1 cellular context compared by ENCODE assay signal in genomic region chr19:46346821-46347571, GRCh38.
A peak's percentile ranks its signal among the peaks of the same experiment; 100 is the strongest.
TF ChIP-seq lines count a peak whose summit lies in the region.

A gene with protein sequence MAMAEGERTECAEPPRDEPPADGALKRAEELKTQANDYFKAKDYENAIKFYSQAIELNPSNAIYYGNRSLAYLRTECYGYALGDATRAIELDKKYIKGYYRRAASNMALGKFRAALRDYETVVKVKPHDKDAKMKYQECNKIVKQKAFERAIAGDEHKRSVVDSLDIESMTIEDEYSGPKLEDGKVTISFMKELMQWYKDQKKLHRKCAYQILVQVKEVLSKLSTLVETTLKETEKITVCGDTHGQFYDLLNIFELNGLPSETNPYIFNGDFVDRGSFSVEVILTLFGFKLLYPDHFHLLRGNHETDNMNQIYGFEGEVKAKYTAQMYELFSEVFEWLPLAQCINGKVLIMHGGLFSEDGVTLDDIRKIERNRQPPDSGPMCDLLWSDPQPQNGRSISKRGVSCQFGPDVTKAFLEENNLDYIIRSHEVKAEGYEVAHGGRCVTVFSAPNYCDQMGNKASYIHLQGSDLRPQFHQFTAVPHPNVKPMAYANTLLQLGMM (plus strand): TSS chr19:46347087. CDS start chr19:46347097, 10 bp downstream.

TF ChIP-seq in HEK293, 187 proteins besides CTCF, POLR2A, EP300 and RAD21 (continued from another document):
- TF ChIP-seq ZNF704 (tag by site-specific recombination; IDR thresholded peaks at IDR 0.05) (no peak), ZNF175 (tag by site-specific recombination; IDR thresholded peaks at IDR 0.05) (no peak), ZNF768 (tag by site-specific recombination; IDR thresholded peaks at IDR 0.05) (no peak), YY2 (tag by site-specific recombination; IDR thresholded peaks at IDR 0.05) (peak; percentile 93), HOXC10 (CRISPR knock-in tag; IDR thresholded peaks at IDR 0.05) (no peak), ZNF707 (tag by site-specific recombination; IDR thresholded peaks at IDR 0.05) (no peak), PRDM4 (tag by site-specific recombination; IDR thresholded peaks at IDR 0.05) (peak; percentile 55; the same call in 1 of the 2 replicates), ZNF404 (tag by site-specific recombination; IDR thresholded peaks at IDR 0.05) (no peak), TRIM28 (IDR thresholded peaks at IDR 0.05; ENCODE audit: borderline replicate concordance, low read length) (no peak), PRDM10 (tag by site-specific recombination; IDR thresholded peaks at IDR 0.05) (peak; percentile 100), ZNF274 (IDR thresholded peaks at IDR 0.05; ENCODE audit: low read length) (no peak), ZNF274 (tag by site-specific recombination; IDR thresholded peaks at IDR 0.05; ENCODE audit: borderline replicate concordance) (no peak), ZNF560 (tag by site-specific recombination; IDR thresholded peaks at IDR 0.05; ENCODE audit: borderline replicate concordance) (no peak), ZNF423 (tag by site-specific recombination; IDR thresholded peaks at IDR 0.05) (no peak; the same call in 1 of the 2 replicates), BCL6B (tag by site-specific recombination; IDR thresholded peaks at IDR 0.05) (no peak), ZBTB44 (tag by site-specific recombination; IDR thresholded peaks at IDR 0.05) (no peak), ZNF777 (tag by site-specific recombination; IDR thresholded peaks at IDR 0.05; ENCODE audit: borderline replicate concordance) (no peak; the same call in 1 of the 2 replicates), ZNF830 (tag by site-specific recombination; IDR thresholded peaks at IDR 0.05; ENCODE audit: low read depth) (no peak), SALL2 (tag by site-specific recombination; IDR thresholded peaks at IDR 0.05; ENCODE audit: borderline replicate concordance) (no peak), ZNF664 (tag by site-specific recombination; IDR thresholded peaks at IDR 0.05) (no peak), IKZF3 (tag by site-specific recombination; IDR thresholded peaks at IDR 0.05) (no peak), ZXDB (tag by site-specific recombination; IDR thresholded peaks at IDR 0.05) (peak; percentile 75), KLF8 (tag by site-specific recombination; IDR thresholded peaks at IDR 0.05) (peak; percentile 73; the same call in 1 of the 2 replicates), ZNF426 (tag by site-specific recombination; IDR thresholded peaks at IDR 0.05) (no peak), ZNF214 (tag by site-specific recombination; IDR thresholded peaks at IDR 0.05; ENCODE audit: borderline replicate concordance) (no peak), ZNF302 (tag by site-specific recombination; IDR thresholded peaks at IDR 0.05; ENCODE audit: low read depth) (no peak), ZNF114 (tag by site-specific recombination; IDR thresholded peaks at IDR 0.05) (no peak), ZNF624 (tag by site-specific recombination; IDR thresholded peaks at IDR 0.05) (no peak), ZBTB17 (tag by site-specific recombination; IDR thresholded peaks at IDR 0.05) (peak; percentile 77)
- TF ChIP-seq, protein P1, sequence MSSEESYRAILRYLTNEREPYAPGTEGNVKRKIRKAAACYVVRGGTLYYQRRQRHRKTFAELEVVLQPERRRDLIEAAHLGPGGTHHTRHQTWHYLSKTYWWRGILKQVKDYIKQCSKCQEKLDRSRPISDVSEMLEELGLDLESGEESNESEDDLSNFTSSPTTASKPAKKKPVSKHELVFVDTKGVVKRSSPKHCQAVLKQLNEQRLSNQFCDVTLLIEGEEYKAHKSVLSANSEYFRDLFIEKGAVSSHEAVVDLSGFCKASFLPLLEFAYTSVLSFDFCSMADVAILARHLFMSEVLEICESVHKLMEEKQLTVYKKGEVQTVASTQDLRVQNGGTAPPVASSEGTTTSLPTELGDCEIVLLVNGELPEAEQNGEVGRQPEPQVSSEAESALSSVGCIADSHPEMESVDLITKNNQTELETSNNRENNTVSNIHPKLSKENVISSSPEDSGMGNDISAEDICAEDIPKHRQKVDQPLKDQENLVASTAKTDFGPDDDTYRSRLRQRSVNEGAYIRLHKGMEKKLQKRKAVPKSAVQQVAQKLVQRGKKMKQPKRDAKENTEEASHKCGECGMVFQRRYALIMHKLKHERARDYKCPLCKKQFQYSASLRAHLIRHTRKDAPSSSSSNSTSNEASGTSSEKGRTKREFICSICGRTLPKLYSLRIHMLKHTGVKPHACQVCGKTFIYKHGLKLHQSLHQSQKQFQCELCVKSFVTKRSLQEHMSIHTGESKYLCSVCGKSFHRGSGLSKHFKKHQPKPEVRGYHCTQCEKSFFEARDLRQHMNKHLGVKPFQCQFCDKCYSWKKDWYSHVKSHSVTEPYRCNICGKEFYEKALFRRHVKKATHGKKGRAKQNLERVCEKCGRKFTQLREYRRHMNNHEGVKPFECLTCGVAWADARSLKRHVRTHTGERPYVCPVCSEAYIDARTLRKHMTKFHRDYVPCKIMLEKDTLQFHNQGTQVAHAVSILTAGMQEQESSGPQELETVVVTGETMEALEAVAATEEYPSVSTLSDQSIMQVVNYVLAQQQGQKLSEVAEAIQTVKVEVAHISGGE (tag by site-specific recombination; conservative IDR thresholded peaks at IDR 0.05; ENCODE audit: low read depth), result peak; percentile 39; the same call in 1 of the 2 replicates
- TF ChIP-seq, protein P2, sequence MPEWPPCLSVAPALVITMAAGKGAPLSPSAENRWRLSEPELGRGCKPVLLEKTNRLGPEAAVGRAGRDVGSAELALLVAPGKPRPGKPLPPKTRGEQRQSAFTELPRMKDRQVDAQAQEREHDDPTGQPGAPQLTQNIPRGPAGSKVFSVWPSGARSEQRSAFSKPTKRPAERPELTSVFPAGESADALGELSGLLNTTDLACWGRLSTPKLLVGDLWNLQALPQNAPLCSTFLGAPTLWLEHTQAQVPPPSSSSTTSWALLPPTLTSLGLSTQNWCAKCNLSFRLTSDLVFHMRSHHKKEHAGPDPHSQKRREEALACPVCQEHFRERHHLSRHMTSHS (tag by site-specific recombination; IDR thresholded peaks at IDR 0.05), result no peak; the same call in 1 of the 2 replicates
TF ChIP-seq in HEK293: peak in this region for 68.
